ENCODE assay signal across 25 cellular contexts in genomic region chr2:200945395-200945729, GRCh38. TPM values are rescaled to one million over a fixed set of nuclear protein-coding genes. Genes with fewer than 3 reads are reported as not detected.
DNase-seq lines count a peak whose midpoint lies in the region; ATAC-seq, FAIRE-seq and TF ChIP-seq lines count a peak whose summit lies in the region.
"Had no signal": no experiment of that assay in that cellular context is flagged by ENCODE, and none has a peak within 500 bp of the region (broad histone marks: within the 10 kb centered on the region; RNA-seq: fewer than 3 reads in every experiment).

No MANE protein-coding gene starts in this region.

- no peaks in the 10 kb centered on the region for H3K79me2 ChIP-seq in GM23248 (ENCODE audit: insufficient read depth)
- H3K79me2 ChIP-seq in keratinocyte (ENCODE audit: control insufficient read depth, insufficient read depth, low read length): no peaks in the 10 kb centered on the region
- H3K79me2 ChIP-seq in OCI-LY7 (ENCODE audit: insufficient read depth, low read depth, low read length): no peaks in the 10 kb centered on the region

- intact Hi-C loops in activated CD4-positive, alpha-beta T cell treated with anti-CD3 and anti-CD28 coated beads for 36 hours (cut with DNase I, micrococcal nuclease): loop anchor here in 1 of 2 experiments (2.0 kb wide), 1 partner anchor 17 kb away; no protein-coding TSS in a partner anchor
- intact Hi-C loops in OCI-LY7 (cut with micrococcal nuclease; ENCODE audit: unreplicated experiment): no loop called here

- no peaks in the 10 kb centered on the region for H3K27me3 ChIP-seq in GM23248 (replicated peaks; ENCODE audit: insufficient read depth)
- H3K27me3 ChIP-seq in keratinocyte (ENCODE audit: control insufficient read depth, extremely low read depth, insufficient read depth, low read length): no peaks in the 10 kb centered on the region
- H3K27me3 ChIP-seq: esophagus muscularis mucosa, gastrocnemius medialis, thyroid gland had no signal

- H3K36me3 ChIP-seq in GM23248 (ENCODE audit: low read depth) (peaks cover 27% of the 10 kb centered on the region), keratinocyte (ENCODE audit: control insufficient read depth in 2 of 2, extremely low read depth in 1 of 2, insufficient read depth in 2 of 2, low read length in 2 of 2) (peaks cover 4 to 8% of the 10 kb centered on the region in 2 experiments), OCI-LY7 (ENCODE audit: insufficient read depth, low read length) (peaks cover 88% of the 10 kb centered on the region)

- peak overlapping the region; percentile 23 for H3K4me2 ChIP-seq in GM23248 (ENCODE audit: unreplicated experiment)
- peak overlapping the region; percentile 63 for H3K4me2 ChIP-seq in keratinocyte (ENCODE audit: control insufficient read depth, extremely low read depth, insufficient read depth, low read depth, low read length)
- no peak overlapping the region for H3K4me2 ChIP-seq in OCI-LY7 (ENCODE audit: low read length)

- H2AFZ ChIP-seq in GM23248 (no peak overlapping the region), keratinocyte (ENCODE audit: control insufficient read depth, low read length) (no peak overlapping the region), OCI-LY7 (ENCODE audit: low read length) (no peak overlapping the region)

- H3K4me1 Mint-ChIP-seq in activated CD4-positive, alpha-beta T cell treated with anti-CD3 and anti-CD28 coated beads for 36 hours: peaks cover 27% of the 10 kb centered on the region
- H3K4me1 Mint-ChIP-seq in activated naive CD8-positive, alpha-beta T cell (ENCODE audit: low read depth): peaks cover 14% of the 10 kb centered on the region
- H3K4me1 Mint-ChIP-seq: B cell had no signal

- dilution Hi-C loops in keratinocyte (cut with MboI; ENCODE audit: extremely low pct_ligation_motif_present, low sequenced_read_pairs): no loop called here

- TF ChIP-seq CTCF in keratinocyte (optimal IDR thresholded peaks at IDR 0.05 in 1 of 3, IDR thresholded peaks at IDR 0.05 in 1 of 3, conservative IDR thresholded peaks at IDR 0.05 in 1 of 3; ENCODE audit: extremely low read depth in 1 of 3, insufficient read depth in 2 of 3, low read length in 3 of 3): no peak
- TF ChIP-seq CTCF in OCI-LY7 (conservative IDR thresholded peaks at IDR 0.05; ENCODE audit: low read length): no peak

- H3K36me3 Mint-ChIP-seq in activated CD4-positive, alpha-beta T cell treated with anti-CD3 and anti-CD28 coated beads for 36 hours (ENCODE audit: low read depth): peaks cover 56% of the 10 kb centered on the region
- H3K36me3 Mint-ChIP-seq in activated naive CD8-positive, alpha-beta T cell: peaks cover 7% of the 10 kb centered on the region

- H3K4me1 ChIP-seq in GM23248 (ENCODE audit: insufficient read depth) (peaks cover 24% of the 10 kb centered on the region), keratinocyte (ENCODE audit: control insufficient read depth, extremely low read depth, insufficient read depth, low read length) (peaks cover 11% of the 10 kb centered on the region), OCI-LY7 (ENCODE audit: insufficient read depth, low read length, poor library complexity, severe bottlenecking) (no peaks in the 10 kb centered on the region)
- H3K4me1 ChIP-seq: esophagus muscularis mucosa, gastrocnemius medialis, psoas muscle, thyroid gland had no signal

- H3K9me3 ChIP-seq in GM23248 (ENCODE audit: low read depth) (no peaks in the 10 kb centered on the region), keratinocyte (ENCODE audit: control insufficient read depth, low read depth, low read length) (no peaks in the 10 kb centered on the region), OCI-LY7 (ENCODE audit: low read length) (no peaks in the 10 kb centered on the region)
- H3K9me3 ChIP-seq: esophagus muscularis mucosa, gastrocnemius medialis, psoas muscle, thyroid gland had no signal

- no peak for DNase-seq in activated CD4-positive, alpha-beta T cell treated with anti-CD3 and anti-CD28 coated beads for 36 hours
- DNase-seq in activated CD4-positive, alpha-beta T cell treated with anti-CD3 and anti-CD28 coated beads, Interleukin-2, amount 50 U/mL, for 48 hours: no peak
- DNase-seq in GM23248: no peak
- no peak for DNase-seq in keratinocyte (ENCODE audit: low read depth, low spot score)
- DNase-seq in NCI-H1930 (lab: John Stamatoyannopoulos, UW): no peak
- DNase-seq in OCI-LY7 (ENCODE audit: low spot score): no peak
- DNase-seq in epidermal melanocyte (ENCODE audit: insufficient read length, low spot score): no peak
- DNase-seq: 8988T; activated CD4-positive, alpha-beta T cell treated with anti-CD3 and anti-CD28 coated beads, Interleukin-2, amount 50 U/mL, for 4 hours; activated T-cell treated with anti-CD3 and anti-CD28 coated beads, Interleukin-2, amount 50 U/mL, for 1 hour; effector CD8-positive, alpha-beta T cell; gastrocnemius medialis; NCI-H1048; NCI-H187; NCI-H748 treated with DMSO at 0.1 percent for 48 hours; psoas muscle; stimulated activated CD4-positive, alpha-beta T cell treated with anti-CD3 and anti-CD28 coated beads, Interleukin-2, amount 100 ng/mL, for 24 hours; stimulated activated naive CD4-positive, alpha-beta T cell; T-helper 17 cell; thyroid gland had no signal

- H3K9ac ChIP-seq in GM23248 (peak overlapping the region; percentile 14; the same call in 1 of the 2 replicates), keratinocyte (ENCODE audit: control insufficient read depth, extremely low read depth, insufficient read depth, low read length) (peak overlapping the region; percentile 51)

- no peak for FAIRE-seq in keratinocyte (lab: Jason Lieb, UNC)
- FAIRE-seq: islet of Langerhans had no signal

- in situ Hi-C loops in GM23248 (cut with MboI): no loop called here

- no peak overlapping the region for H3K4me3 Mint-ChIP-seq in activated CD4-positive, alpha-beta T cell treated with anti-CD3 and anti-CD28 coated beads for 36 hours
- H3K4me3 Mint-ChIP-seq in activated naive CD8-positive, alpha-beta T cell: no peak overlapping the region
- H3K4me3 Mint-ChIP-seq: activated naive CD4-positive, alpha-beta T cell treated with anti-CD3 and anti-CD28 coated beads, Interleukin-2, amount 10 ng/mL, durations not matched to agents 7 days and 5 days; B cell; T-helper 17 cell had no signal

- H3F3A ChIP-seq in GM23248 (ENCODE audit: insufficient read depth): peaks cover 33% of the 10 kb centered on the region

- no peaks in the 10 kb centered on the region for H3K9me3 Mint-ChIP-seq in activated CD4-positive, alpha-beta T cell treated with anti-CD3 and anti-CD28 coated beads for 36 hours (ENCODE audit: low read depth)
- H3K9me3 Mint-ChIP-seq in activated naive CD8-positive, alpha-beta T cell (ENCODE audit: low read depth): no peaks in the 10 kb centered on the region
- H3K9me3 Mint-ChIP-seq: activated naive CD4-positive, alpha-beta T cell treated with anti-CD3 and anti-CD28 coated beads, Interleukin-2, amount 10 ng/mL, durations not matched to agents 7 days and 5 days had no signal

- CTCF ChIA-PET in activated CD4-positive, alpha-beta T cell treated with anti-CD3 and anti-CD28 coated beads for 36 hours (lab: Charles Lee): interaction anchor here (0.5 to 1.7 kb wide), 6 partner anchors 13 to 287 kb away, joined by 3 to 16 read pairs (median 4); partner anchors contain the start of gene ORC2
- CTCF ChIA-PET in OCI-LY7 (lab: Charles Lee; ENCODE audit: unreplicated experiment): interaction anchor here (0.9 kb wide), 1 partner anchor 287 kb away, joined by 3 read pairs; no protein-coding TSS in a partner anchor

- H3K27ac ChIP-seq in GM23248 (peak overlapping the region; percentile 70), keratinocyte (ENCODE audit: control insufficient read depth, insufficient read depth, low read length) (peak overlapping the region; percentile 86), OCI-LY7 (ENCODE audit: low read depth, low read length, poor library complexity, severe bottlenecking) (no peak overlapping the region)
- H3K27ac ChIP-seq: esophagus muscularis mucosa, gastrocnemius medialis, psoas muscle, thyroid gland had no signal

- H3K4me3 ChIP-seq in GM23248: no peak overlapping the region
- H3K4me3 ChIP-seq in keratinocyte (ENCODE audit: control insufficient read depth in 2 of 3, extremely low read depth in 1 of 3, insufficient read depth in 2 of 3, low read depth in 1 of 3, low read length in 3 of 3): no peak overlapping the region
- H3K4me3 ChIP-seq in OCI-LY7 (ENCODE audit: low read depth, low read length, poor library complexity, severe bottlenecking): no peak overlapping the region
- H3K4me3 ChIP-seq: esophagus muscularis mucosa, gastrocnemius medialis, psoas muscle, thyroid gland had no signal

- no TSS peak for BruUV-seq in OCI-LY7 (replicated peaks; lab: Mats Ljungman, UMichigan)

- 95 to 97% methylated on average over 4 of the region's 4 CpGs for WGBS in GM23248 (ENCODE audit: low coverage in 1 of 2, low lambda C conversion rate in 2 of 2, missing lambda C conversion rate in 2 of 2), 2 experiments

- H4K20me1 ChIP-seq in GM23248 (ENCODE audit: insufficient read depth) (no peaks in the 10 kb centered on the region), keratinocyte (ENCODE audit: control insufficient read depth, extremely low read depth, insufficient read depth, low read length) (no peaks in the 10 kb centered on the region), OCI-LY7 (ENCODE audit: insufficient read depth, low read length) (no peaks in the 10 kb centered on the region)

- H3K9me1 ChIP-seq in keratinocyte (ENCODE audit: control insufficient read depth, extremely low read depth, insufficient read depth, low read length): no peaks in the 10 kb centered on the region

- peak overlapping the region; percentile 49 for H3K27ac Mint-ChIP-seq in activated CD4-positive, alpha-beta T cell treated with anti-CD3 and anti-CD28 coated beads for 36 hours
- peak overlapping the region; percentile 82 for H3K27ac Mint-ChIP-seq in activated naive CD8-positive, alpha-beta T cell
- H3K27ac Mint-ChIP-seq: B cell had no signal

- POLR2A ChIA-PET in activated CD4-positive, alpha-beta T cell treated with anti-CD3 and anti-CD28 coated beads for 36 hours (lab: Charles Lee): interaction anchor here (0.6 to 1.1 kb wide), 3 partner anchors 14 to 1326 kb away, joined by 3 read pairs; no protein-coding TSS in a partner anchor
- POLR2A ChIA-PET in OCI-LY7 (lab: Charles Lee): interaction anchor here (0.6 to 1.3 kb wide), 7 partner anchors 11 to 1755 kb away, joined by 3 to 5 read pairs (median 3); no protein-coding TSS in a partner anchor

- no peaks in the 10 kb centered on the region for H3K9me2 ChIP-seq in GM23248 (ENCODE audit: insufficient read depth)
- H3K9me2 ChIP-seq in OCI-LY7 (ENCODE audit: insufficient read depth, low read length): no peaks in the 10 kb centered on the region

- no peaks in the 10 kb centered on the region for H3K27me3 Mint-ChIP-seq in activated CD4-positive, alpha-beta T cell treated with anti-CD3 and anti-CD28 coated beads for 36 hours
- no peaks in the 10 kb centered on the region for H3K27me3 Mint-ChIP-seq in activated naive CD8-positive, alpha-beta T cell
- H3K27me3 Mint-ChIP-seq: activated naive CD4-positive, alpha-beta T cell treated with anti-CD3 and anti-CD28 coated beads, Interleukin-2, amount 10 ng/mL, durations not matched to agents 7 days and 5 days; B cell; T-helper 17 cell had no signal

- ATAC-seq in activated CD4-positive, alpha-beta T cell treated with anti-CD3 and anti-CD28 coated beads for 36 hours: no peak
- ATAC-seq: gastrocnemius medialis, psoas muscle, T-helper 17 cell had no signal

RNA-seq across cellular contexts. Expression of gene ORC2, which starts 18.1 kb away (rescaled TPM):
- 10 to 100 TPM; 68.5 to 80.5 TPM for total RNA-seq in activated CD4-positive, alpha-beta T cell treated with anti-CD3 and anti-CD28 coated beads for 36 hours
- total RNA-seq in GM23248 (2014; rRNA removed; shearing (Covaris generic)): 8.1 and 8.8 TPM in 2 replicates
- polyA plus RNA-seq in GM23248 (2016; fragmentation: Nextera tagmentation; extraction: Ambion mirVana) (5.4 and 8.0 TPM in 2 replicates), keratinocyte (6.3 to 13.5 TPM (median 9.0 TPM) in 3 replicates)
- polyA plus RNA-seq in keratinocyte (2011; ENCODE audit: low read depth): 31.6 TPM
- polyA plus RNA-seq in keratinocyte (2011; cell fraction: cytosol; rRNA removed): 4.9 and 8.7 TPM in 2 replicates
- 15.1 and 19.3 TPM in 2 replicates for polyA plus RNA-seq in keratinocyte (2011; cell fraction: nucleus; rRNA removed)
- polyA plus RNA-seq in keratinocyte (2012; ENCODE audit: low replicate concordance): 10.6 and 18.1 TPM in 2 replicates
- polyA minus RNA-seq in keratinocyte: 3.4 to 14.2 TPM (median 5.5 TPM) in 3 replicates
- 4.6 TPM for polyA minus RNA-seq in keratinocyte (2011; cell fraction: cytosol; rRNA and poly(A)+ RNA removed)
- 10.4 and 26.1 TPM in 2 replicates for polyA minus RNA-seq in keratinocyte (2011; cell fraction: nucleus; rRNA and poly(A)+ RNA removed)
- total RNA-seq in OCI-LY7 (2014; rRNA removed; shearing (Covaris generic)): 14.9 and 28.6 TPM in 2 replicates
- 42.3 and 46.1 TPM in 2 replicates for total RNA-seq in OCI-LY7 (2022)

RNA-seq across cellular contexts. Expression of gene NIF3L1, which starts 56.2 kb away (rescaled TPM):
- total RNA-seq in activated CD4-positive, alpha-beta T cell treated with anti-CD3 and anti-CD28 coated beads for 36 hours: 10 to 100 TPM; 37.0 to 47.7 TPM
- 17.1 and 21.5 TPM in 2 replicates for total RNA-seq in GM23248 (2014; rRNA removed; shearing (Covaris generic))
- polyA plus RNA-seq in GM23248 (2016; fragmentation: Nextera tagmentation; extraction: Ambion mirVana) (26.7 and 29.4 TPM in 2 replicates), keratinocyte (44.8 to 67.1 TPM (median 49.8 TPM) in 3 replicates)
- polyA plus RNA-seq in keratinocyte (2011; ENCODE audit: low read depth): 14.2 TPM
- 33.7 and 56.0 TPM in 2 replicates for polyA plus RNA-seq in keratinocyte (2011; cell fraction: cytosol; rRNA removed)
- 60.0 and 66.0 TPM in 2 replicates for polyA plus RNA-seq in keratinocyte (2011; cell fraction: nucleus; rRNA removed)
- 19.1 and 20.0 TPM in 2 replicates for polyA plus RNA-seq in keratinocyte (2012; ENCODE audit: low replicate concordance)
- 24.5 to 43.9 TPM (median 29.9 TPM) in 3 replicates for polyA minus RNA-seq in keratinocyte
- polyA minus RNA-seq in keratinocyte (2011; cell fraction: cytosol; rRNA and poly(A)+ RNA removed): 16.1 TPM
- 19.4 and 23.4 TPM in 2 replicates for polyA minus RNA-seq in keratinocyte (2011; cell fraction: nucleus; rRNA and poly(A)+ RNA removed)
- total RNA-seq in OCI-LY7 (2014; rRNA removed; shearing (Covaris generic)): 37.5 and 68.4 TPM in 2 replicates
- total RNA-seq in OCI-LY7 (2022): 57.4 and 60.4 TPM in 2 replicates

RNA-seq across cellular contexts. Expression of gene PPIL3, which starts 56.5 kb away (rescaled TPM):
- 10 to 100 TPM; 52.6 to 53.0 TPM for total RNA-seq in activated CD4-positive, alpha-beta T cell treated with anti-CD3 and anti-CD28 coated beads for 36 hours
- total RNA-seq in GM23248 (2014; rRNA removed; shearing (Covaris generic)): 39.6 and 53.2 TPM in 2 replicates
- polyA plus RNA-seq in GM23248 (2016; fragmentation: Nextera tagmentation; extraction: Ambion mirVana) (37.8 and 41.6 TPM in 2 replicates), keratinocyte (28.1 to 84.0 TPM (median 47.2 TPM) in 3 replicates)
- polyA plus RNA-seq in keratinocyte (2011; ENCODE audit: low read depth): 20.9 TPM
- polyA plus RNA-seq in keratinocyte (2011; cell fraction: cytosol; rRNA removed): 33.4 and 67.0 TPM in 2 replicates
- polyA plus RNA-seq in keratinocyte (2011; cell fraction: nucleus; rRNA removed): 54.6 and 68.2 TPM in 2 replicates
- polyA plus RNA-seq in keratinocyte (2012; ENCODE audit: low replicate concordance): 23.7 and 41.7 TPM in 2 replicates
- 3.8 to 20.6 TPM (median 14.0 TPM) in 3 replicates for polyA minus RNA-seq in keratinocyte
- polyA minus RNA-seq in keratinocyte (2011; cell fraction: cytosol; rRNA and poly(A)+ RNA removed): 9.6 TPM
- 4.7 and 12.2 TPM in 2 replicates for polyA minus RNA-seq in keratinocyte (2011; cell fraction: nucleus; rRNA and poly(A)+ RNA removed)
- total RNA-seq in OCI-LY7 (2014; rRNA removed; shearing (Covaris generic)): 49.4 and 54.4 TPM in 2 replicates
- total RNA-seq in OCI-LY7 (2022): 75.0 and 76.4 TPM in 2 replicates
